12 cellular contexts compared by ENCODE assay signal in the genomic region with DNA sequence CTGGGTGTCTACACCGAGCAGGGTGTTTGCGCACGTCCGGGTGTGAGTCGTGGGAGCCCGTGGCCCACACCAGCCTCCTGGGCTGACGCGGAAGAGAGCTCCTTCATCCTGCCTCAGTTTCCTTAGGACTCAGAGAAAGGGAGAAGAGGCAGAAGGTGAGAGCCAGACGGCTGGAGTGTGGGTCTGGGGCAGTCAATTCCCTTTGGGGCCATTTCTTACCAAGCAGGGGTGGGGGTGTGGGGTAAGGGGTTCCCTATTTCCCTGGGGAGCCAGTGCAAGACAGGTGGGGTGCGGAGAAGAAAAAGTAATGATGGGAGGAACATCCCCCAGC. TPM values are rescaled to one million over a fixed set of nuclear protein-coding genes. Genes with fewer than 3 reads are reported as not detected.
DNase-seq lines count a peak whose midpoint lies in the region; ATAC-seq and TF ChIP-seq lines count a peak whose summit lies in the region.
"Had no signal": no experiment of that assay in that cellular context is flagged by ENCODE, and none has a peak within 500 bp of the region (broad histone marks: within the 10 kb centered on the region; RNA-seq: fewer than 3 reads in every experiment).

No MANE protein-coding gene starts in this region.

- H2BK120ac ChIP-seq in mesendoderm (ENCODE audit: low read depth, low read length): no peak overlapping the region

- H3K4me1 ChIP-seq in mesendoderm (ENCODE audit: control insufficient read depth, low read depth, low read length): no peaks in the 10 kb centered on the region
- peaks cover 8 to 23% (median 22%) of the 10 kb centered on the region in 4 donors for H3K4me1 ChIP-seq in tibial artery

- no peak overlapping the region for H3K4ac ChIP-seq in mesendoderm (ENCODE audit: low read depth, low read length)

- H2AK5ac ChIP-seq in mesendoderm (ENCODE audit: low read length): no peak overlapping the region

- H3K36me3 Mint-ChIP-seq in activated T-cell treated with anti-CD3 and anti-CD28 coated beads, Interleukin-2, amount 50 U/mL, for 4 hours (ENCODE audit: insufficient read depth): no peaks in the 10 kb centered on the region
- H3K36me3 Mint-ChIP-seq in chondrocyte (ENCODE audit: low read depth): peaks cover 6% of the 10 kb centered on the region

- H3K23ac ChIP-seq in mesendoderm (ENCODE audit: low read length): no peak overlapping the region

- no peak overlapping the region for H3K4me3 ChIP-seq in mesendoderm (ENCODE audit: low read length)
- peak overlapping the region; percentile 28 to 43 for H3K4me3 ChIP-seq in tibial artery
- H3K4me3 ChIP-seq: K562 had no signal

- no CpG with 5 or more reads among the region's 10 CpGs for WGBS in mesendoderm (ENCODE audit: extremely low coverage, insufficient coverage, low lambda C conversion rate)

- H3K9me3 Mint-ChIP-seq in activated T-cell treated with anti-CD3 and anti-CD28 coated beads, Interleukin-2, amount 50 U/mL, for 4 hours: no peaks in the 10 kb centered on the region
- H3K9me3 Mint-ChIP-seq in chondrocyte (ENCODE audit: low read depth): no peaks in the 10 kb centered on the region

- H3K27ac ChIP-seq in mesendoderm (ENCODE audit: low read depth, low read length): no peak overlapping the region
- no peak overlapping the region for H3K27ac ChIP-seq in tibial artery

- H3K4me1 Mint-ChIP-seq in activated T-cell treated with anti-CD3 and anti-CD28 coated beads, Interleukin-2, amount 50 U/mL, for 4 hours (ENCODE audit: low read depth): peaks cover 7% of the 10 kb centered on the region
- H3K4me1 Mint-ChIP-seq in chondrocyte (ENCODE audit: low read depth): peaks cover 25% of the 10 kb centered on the region

- no peaks in the 10 kb centered on the region for H3K79me2 ChIP-seq in mesendoderm (ENCODE audit: control insufficient read depth, insufficient read depth, low read length)

- no peak overlapping the region for H2BK5ac ChIP-seq in mesendoderm (ENCODE audit: low read length)

- peak overlapping the region; percentile 42 for H3K56ac ChIP-seq in mesendoderm (ENCODE audit: low read length)

- H3K27me3 ChIP-seq in mesendoderm (ENCODE audit: insufficient read depth, low read length, poor library complexity): peaks cover 23% of the 10 kb centered on the region
- peaks cover 6 to 33% of the 10 kb centered on the region in 2 donors for H3K27me3 ChIP-seq in tibial artery

- intact Hi-C loops in tibial artery (cut with DNase I; ENCODE audit: low total_unique reads): no loop called here

- no peak overlapping the region for H3K18ac ChIP-seq in mesendoderm (ENCODE audit: low read length)

- H4K5ac ChIP-seq in mesendoderm (ENCODE audit: low read length): no peak overlapping the region

- no peak overlapping the region for H4K8ac ChIP-seq in mesendoderm (ENCODE audit: low read depth, low read length)

- no peak for TF ChIP-seq CTCF in chondrocyte (IDR thresholded peaks at IDR 0.05)
- TF ChIP-seq CTCF in tibial artery (IDR thresholded peaks at IDR 0.05): no peak

- no peak overlapping the region for H3K4me3 Mint-ChIP-seq in activated T-cell treated with anti-CD3 and anti-CD28 coated beads, Interleukin-2, amount 50 U/mL, for 4 hours
- peak overlapping the region; percentile 58 for H3K4me3 Mint-ChIP-seq in chondrocyte (ENCODE audit: unreplicated experiment)

- peak overlapping the region; percentile 36 for H3K9ac ChIP-seq in mesendoderm (ENCODE audit: low read length)

- no peaks in the 10 kb centered on the region for H3K79me1 ChIP-seq in mesendoderm (ENCODE audit: low read length)

- H3K36me3 ChIP-seq in mesendoderm (ENCODE audit: control insufficient read depth, insufficient read depth, low read length) (no peaks in the 10 kb centered on the region), tibial artery (no peaks in the 10 kb centered on the region)

- peak; percentile 20 to 39 for ATAC-seq in activated T-cell treated with anti-CD3 and anti-CD28 coated beads, Interleukin-2, amount 50 U/mL, for 4 hours
- ATAC-seq in GM18907 (IDR thresholded peaks at IDR 0.05; ENCODE audit: unreplicated experiment): no peak
- ATAC-seq: K562 had no signal

- H3K9me3 ChIP-seq in tibial artery: no peaks in the 10 kb centered on the region

- no peak for DNase-seq in activated T-cell treated with anti-CD3 and anti-CD28 coated beads, Interleukin-2, amount 50 U/mL, for 4 hours
- DNase-seq in activated T-cell treated with anti-CD3 and anti-CD28 coated beads for 4 hours: no peak
- DNase-seq in chondrocyte (ENCODE audit: low spot score): no peak
- no peak for DNase-seq in mesendoderm
- no peak for DNase-seq in tibial artery
- DNase-seq in epidermal melanocyte (ENCODE audit: insufficient read length, low spot score): no peak
- DNase-seq in COLO668 (lab: John Stamatoyannopoulos, UW; ENCODE audit: unreplicated experiment): no peak
- DNase-seq: NCI-H524 treated with DMSO at 0.1 percent for 48 hours; stimulated activated CD4-positive, alpha-beta T cell treated with anti-CD3 and anti-CD28 coated beads, Interleukin-4, amount 100 ng/mL, for 24 hours had no signal

- no peak overlapping the region for H2BK15ac ChIP-seq in mesendoderm (replicated peaks; ENCODE audit: low read depth)

- H3K27ac Mint-ChIP-seq in chondrocyte (ENCODE audit: unreplicated experiment): no peak overlapping the region

- peaks cover 43% of the 10 kb centered on the region for H3K27me3 Mint-ChIP-seq in activated T-cell treated with anti-CD3 and anti-CD28 coated beads, Interleukin-2, amount 50 U/mL, for 4 hours (ENCODE audit: low read depth)
- H3K27me3 Mint-ChIP-seq in chondrocyte (ENCODE audit: low read depth): peaks cover 23% of the 10 kb centered on the region

- no peak overlapping the region for H3K4me2 ChIP-seq in mesendoderm (ENCODE audit: low read length)

RNA-seq across cellular contexts. Expression of a gene that starts 0.8 kb away (rescaled TPM):
- total RNA-seq in activated T-cell treated with anti-CD3 and anti-CD28 coated beads, Interleukin-2, amount 50 U/mL, for 4 hours: under 1 TPM in 1 of 3 donors, not detected in 2; 0.18 TPM
- not detected in 3 replicates for total RNA-seq in chondrocyte
- 0.32 TPM for polyA plus RNA-seq in mesendoderm (2013, experiment 1 of 2)
- polyA plus RNA-seq in mesendoderm (2013, experiment 2 of 2): 0.18 TPM
- total RNA-seq: K562 had no signal
- polyA plus RNA-seq: CD14-positive monocyte had no signal

RNA-seq across cellular contexts. Expression of a gene that starts 14.3 kb away (rescaled TPM):
- 100 to 1,000 TPM in 1 of 3 donors, 10 to 100 TPM in 2; 93.8 to 111 (median 94.8) TPM for total RNA-seq in activated T-cell treated with anti-CD3 and anti-CD28 coated beads, Interleukin-2, amount 50 U/mL, for 4 hours
- 46.7 to 51.4 TPM (median 47.8 TPM) in 3 replicates for total RNA-seq in chondrocyte
- polyA plus RNA-seq in mesendoderm (2013, experiment 1 of 2): 269 TPM
- 258 TPM for polyA plus RNA-seq in mesendoderm (2013, experiment 2 of 2)

RNA-seq across cellular contexts. Expression of a gene that starts 35.3 kb away (rescaled TPM):
- 10 to 100 TPM; 27.4 to 31.1 (median 28.4) TPM for total RNA-seq in activated T-cell treated with anti-CD3 and anti-CD28 coated beads, Interleukin-2, amount 50 U/mL, for 4 hours
- 8.5 to 9.2 TPM (median 9.0 TPM) in 3 replicates for total RNA-seq in chondrocyte
- polyA plus RNA-seq in mesendoderm (2013, experiment 1 of 2): 5.9 TPM
- 6.1 TPM for polyA plus RNA-seq in mesendoderm (2013, experiment 2 of 2)
- polyA plus RNA-seq: CD14-positive monocyte had no signal

RNA-seq across cellular contexts. Expression of a gene that starts 43.7 kb away (rescaled TPM):
- total RNA-seq in activated T-cell treated with anti-CD3 and anti-CD28 coated beads, Interleukin-2, amount 50 U/mL, for 4 hours: not detected
- not detected in 3 replicates for total RNA-seq in chondrocyte
- not detected for polyA plus RNA-seq in mesendoderm (2013, experiment 1 of 2)
- polyA plus RNA-seq in mesendoderm (2013, experiment 2 of 2): not detected
- total RNA-seq: K562 had no signal
- polyA plus RNA-seq: CD14-positive monocyte, K562 had no signal
